ENCODE assay signal across 19 cellular contexts in the genomic region with DNA sequence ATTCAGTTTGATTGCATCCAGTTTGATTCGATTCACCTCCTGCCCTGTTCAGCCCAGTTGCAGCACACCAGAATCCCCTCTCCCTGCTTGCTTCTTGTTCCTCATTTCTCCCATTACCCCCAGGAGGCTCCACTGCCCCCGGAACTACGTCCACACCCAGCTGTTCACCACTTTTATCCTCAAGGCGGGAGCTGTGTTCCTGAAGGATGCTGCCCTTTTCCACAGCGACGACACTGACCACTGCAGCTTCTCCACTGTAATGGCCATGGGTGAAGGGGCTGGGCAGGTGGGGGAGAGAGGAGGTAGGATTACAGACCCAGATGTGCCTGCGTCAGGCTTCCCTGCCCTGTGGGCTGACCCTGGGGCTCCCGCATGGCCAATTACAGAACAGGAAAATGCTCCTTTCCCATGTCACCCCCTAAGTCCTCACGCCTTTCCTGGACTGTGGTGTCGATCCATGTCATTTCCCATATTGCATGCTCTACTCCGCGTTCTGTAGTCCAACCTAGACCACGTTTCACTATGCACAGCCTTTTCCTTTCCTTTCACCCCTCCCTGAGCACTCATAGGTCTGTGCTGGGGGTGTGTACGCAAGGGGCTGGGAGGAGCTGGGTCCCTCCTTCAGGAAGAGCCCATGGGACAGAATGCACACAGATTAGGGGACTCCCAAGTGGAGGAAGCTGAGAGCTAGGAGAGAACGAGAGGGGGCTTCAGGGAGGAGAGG. TPM values are rescaled to one million over a fixed set of nuclear protein-coding genes. Genes with fewer than 3 reads are reported as not detected.
"Had no signal": no experiment of that assay in that cellular context is flagged by ENCODE, and none has a peak within 500 bp of the region (broad histone marks: within the 10 kb centered on the region; RNA-seq: fewer than 3 reads in every experiment).

No MANE protein-coding gene starts in this region.

- H3K36me3 Mint-ChIP-seq: activated naive CD4-positive, alpha-beta T cell treated with anti-CD3 and anti-CD28 coated beads, Interleukin-2, amount 10 ng/mL, durations not matched to agents 7 days and 5 days had no signal

- H3K27ac ChIP-seq: gastroesophageal sphincter, left lung, thoracic aorta, upper lobe of right lung had no signal

- H3K27ac Mint-ChIP-seq: activated B cell treated with CpG ODN at 0.5 μM for 24 hours; activated CD4-positive, alpha-beta T cell treated with anti-CD3 and anti-CD28 coated beads, Interleukin-2, amount 10 ng/mL, durations not matched to agents 7 days and 5 days; activated naive CD4-positive, alpha-beta T cell treated with anti-CD3 and anti-CD28 coated beads, Interleukin-2, amount 10 ng/mL, durations not matched to agents 7 days and 5 days; activated T-cell treated with anti-CD3 and anti-CD28 coated beads, Interleukin-2, amount 50 U/mL, for 24 hours; endodermal cell; nephron progenitor cell had no signal

- H3K9me3 Mint-ChIP-seq: activated B cell treated with CpG ODN at 0.5 μM for 24 hours; activated CD4-positive, alpha-beta T cell treated with anti-CD3 and anti-CD28 coated beads, Interleukin-2, amount 10 ng/mL, durations not matched to agents 7 days and 5 days; activated naive CD4-positive, alpha-beta T cell treated with anti-CD3 and anti-CD28 coated beads, Interleukin-2, amount 10 ng/mL, durations not matched to agents 7 days and 5 days; activated T-cell treated with anti-CD3 and anti-CD28 coated beads, Interleukin-2, amount 50 U/mL, for 24 hours; endodermal cell; nephron progenitor cell; T-helper 1 cell treated with Interleukin-12 subunit alpha and Interleukin-12 subunit beta and Interleukin-4 antibody, amounts not matched to agents 30 μg/mL and 1 μg/mL, for 36 hours had no signal

- ATAC-seq: gastroesophageal sphincter, sciatic nerve, upper lobe of right lung had no signal

- H3K4me3 Mint-ChIP-seq: activated B cell treated with CpG ODN at 0.5 μM for 24 hours; activated CD4-positive, alpha-beta T cell treated with anti-CD3 and anti-CD28 coated beads, Interleukin-2, amount 10 ng/mL, durations not matched to agents 7 days and 5 days; activated naive CD4-positive, alpha-beta T cell treated with anti-CD3 and anti-CD28 coated beads, Interleukin-2, amount 10 ng/mL, durations not matched to agents 7 days and 5 days; activated T-cell treated with anti-CD3 and anti-CD28 coated beads, Interleukin-2, amount 50 U/mL, for 24 hours; endodermal cell; nephron progenitor cell; T-helper 1 cell treated with Interleukin-12 subunit alpha and Interleukin-12 subunit beta and Interleukin-4 antibody, amounts not matched to agents 30 μg/mL and 1 μg/mL, for 36 hours had no signal

- DNase-seq: activated B cell treated with CpG ODN at 0.5 μM for 24 hours; activated CD4-positive, alpha-beta T cell treated with anti-CD3 and anti-CD28 coated beads, Interleukin-2, amount 10 ng/mL, durations not matched to agents 7 days and 5 days; activated naive CD4-positive, alpha-beta T cell treated with anti-CD3 and anti-CD28 coated beads, Interleukin-2, amount 10 ng/mL, durations not matched to agents 7 days and 5 days; activated T-cell treated with anti-CD3 and anti-CD28 coated beads, Interleukin-2, amount 50 U/mL, for 24 hours; dermis blood vessel endothelial cell; endodermal cell; left lung; nephron progenitor cell; upper lobe of right lung had no signal

RNA-seq across cellular contexts. Expression of gene GHRHR, which starts 8.2 kb away (rescaled TPM):
- total RNA-seq: activated B cell treated with CpG ODN at 0.5 μM for 24 hours; activated CD4-positive, alpha-beta T cell treated with anti-CD3 and anti-CD28 coated beads, Interleukin-2, amount 10 ng/mL, durations not matched to agents 7 days and 5 days; astrocyte; bronchial epithelial cell; chondrocyte; dermis blood vessel endothelial cell; endodermal cell; epithelial cell of proximal tubule; gastroesophageal sphincter; left lung; osteoblast; pulmonary artery endothelial cell; thoracic aorta; upper lobe of right lung had no signal
